ENCODE assay signal across 12 cellular contexts in the genomic region with DNA sequence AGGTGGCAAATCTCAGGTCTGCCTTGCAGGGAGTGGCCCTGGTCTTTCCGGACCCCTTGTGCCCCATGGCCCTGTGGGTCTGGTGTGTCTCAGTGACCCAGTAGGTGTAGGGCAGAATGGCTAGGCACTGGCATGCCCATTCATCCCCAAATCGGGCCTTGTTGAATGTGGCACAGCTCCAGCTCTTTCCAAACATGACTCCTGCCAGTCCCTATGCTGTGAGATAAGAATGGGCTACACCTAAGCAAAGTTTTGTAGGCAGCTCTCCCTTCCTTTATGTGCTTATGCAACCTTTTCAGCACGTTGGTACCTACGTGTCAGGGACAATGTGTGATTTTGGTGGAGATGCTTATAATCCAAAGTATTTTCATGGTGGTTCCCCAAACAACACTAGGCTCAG. TPM values are rescaled to one million over a fixed set of nuclear protein-coding genes. Genes with fewer than 3 reads are reported as not detected.
DNase-seq lines count a peak whose midpoint lies in the region; ATAC-seq, FAIRE-seq and TF ChIP-seq lines count a peak whose summit lies in the region.
"Had no signal": no experiment of that assay in that cellular context is flagged by ENCODE, and none has a peak within 500 bp of the region (broad histone marks: within the 10 kb centered on the region; RNA-seq: fewer than 3 reads in every experiment).

No MANE protein-coding gene starts in this region.

- POLR2A ChIA-PET in HEK293T (lab: Yijun Ruan, JAX), result no interaction called here

- H3K27me3 ChIP-seq in ascending aorta, result no peaks in the 10 kb centered on the region
- no peaks in the 10 kb centered on the region for H3K27me3 ChIP-seq in keratinocyte (ENCODE audit: control insufficient read depth, extremely low read depth, insufficient read depth, low read length)
- H3K27me3 ChIP-seq in skeletal muscle satellite cell (ENCODE audit: control insufficient read depth, insufficient read depth, low read length), result no peaks in the 10 kb centered on the region
- H3K27me3 ChIP-seq: SJCRH30 had no signal

- H3K9ac ChIP-seq in keratinocyte (ENCODE audit: control insufficient read depth, extremely low read depth, insufficient read depth, low read length) (no peak overlapping the region), skeletal muscle satellite cell (ENCODE audit: low read depth, low read length) (peak overlapping the region; percentile 7)

- ATAC-seq in effector memory CD8-positive, alpha-beta T cell (replicated peaks), result no peak
- no peak for ATAC-seq in HG03565 (IDR thresholded peaks at IDR 0.05; ENCODE audit: unreplicated experiment)
- no peak for ATAC-seq in GM19397 (IDR thresholded peaks at IDR 0.05; ENCODE audit: unreplicated experiment)

- H3K4me1 Mint-ChIP-seq in HFFc6 (ENCODE audit: low read depth), result peaks cover 95% of the 10 kb centered on the region
- H3K4me1 Mint-ChIP-seq in effector memory CD8-positive, alpha-beta T cell (ENCODE audit: low read depth in 2 of 2), result peaks cover 37 to 57% of the 10 kb centered on the region in 2 donors

- H3K27ac ChIP-seq in ascending aorta (peak overlapping the region; percentile 52 to 91), keratinocyte (ENCODE audit: control insufficient read depth, insufficient read depth, low read length) (no peak overlapping the region)
- H3K27ac ChIP-seq: SJCRH30 had no signal

- H3K36me3 ChIP-seq in ascending aorta, result peaks cover 0 to 3% of the 10 kb centered on the region in 2 donors
- H3K36me3 ChIP-seq in keratinocyte (ENCODE audit: control insufficient read depth in 2 of 2, extremely low read depth in 1 of 2, insufficient read depth in 2 of 2, low read length in 2 of 2), result peaks cover 0 to 3% of the 10 kb centered on the region in 2 experiments
- H3K36me3 ChIP-seq in skeletal muscle satellite cell (ENCODE audit: insufficient read depth, low read length), result peaks cover 7% of the 10 kb centered on the region
- H3K36me3 ChIP-seq: SJCRH30 had no signal

- dilution Hi-C loops in keratinocyte (cut with MboI; ENCODE audit: extremely low pct_ligation_motif_present, low sequenced_read_pairs), result no loop called here

- no peak for TF ChIP-seq CTCF in HFFc6 (IDR thresholded peaks at IDR 0.05)
- TF ChIP-seq CTCF in ascending aorta (IDR thresholded peaks at IDR 0.05), result no peak
- no peak for TF ChIP-seq CTCF in keratinocyte (optimal IDR thresholded peaks at IDR 0.05 in 1 of 3, IDR thresholded peaks at IDR 0.05 in 1 of 3, conservative IDR thresholded peaks at IDR 0.05 in 1 of 3; ENCODE audit: extremely low read depth in 1 of 3, insufficient read depth in 2 of 3, low read length in 3 of 3)

- peaks cover 2% of the 10 kb centered on the region for H4K20me1 ChIP-seq in keratinocyte (ENCODE audit: control insufficient read depth, extremely low read depth, insufficient read depth, low read length)

- H3K79me2 ChIP-seq in keratinocyte (ENCODE audit: control insufficient read depth, insufficient read depth, low read length), result peaks cover 81% of the 10 kb centered on the region

- intact Hi-C loops in ascending aorta (cut with DNase I), result no loop called here

- H3K36me3 Mint-ChIP-seq in HFFc6 (ENCODE audit: low read depth), result no peaks in the 10 kb centered on the region; the same call in 1 of the 2 replicates
- peaks cover 15% of the 10 kb centered on the region for H3K36me3 Mint-ChIP-seq in effector memory CD8-positive, alpha-beta T cell (ENCODE audit: insufficient read depth)

- H3K27me3 Mint-ChIP-seq in HFFc6 (ENCODE audit: insufficient read depth), result no peaks in the 10 kb centered on the region; the same call in none of the 2 replicates
- no peaks in the 10 kb centered on the region for H3K27me3 Mint-ChIP-seq in effector memory CD8-positive, alpha-beta T cell
- H3K27me3 Mint-ChIP-seq: activated naive CD4-positive, alpha-beta T cell treated with anti-CD3 and anti-CD28 coated beads, Interleukin-2, amount 10 ng/mL, durations not matched to agents 7 days and 5 days had no signal

- FAIRE-seq in keratinocyte (lab: Jason Lieb, UNC), result no peak

- no peak overlapping the region for H2AFZ ChIP-seq in keratinocyte (ENCODE audit: control insufficient read depth, low read length)

- H3K27ac Mint-ChIP-seq in HFFc6, result 0 out of 2 replicates have a peak overlapping the region, but pooled peaks have one; percentile 14
- no peak overlapping the region for H3K27ac Mint-ChIP-seq in effector memory CD8-positive, alpha-beta T cell
- H3K27ac Mint-ChIP-seq: activated naive CD4-positive, alpha-beta T cell treated with anti-CD3 and anti-CD28 coated beads, Interleukin-2, amount 10 ng/mL, durations not matched to agents 7 days and 5 days had no signal

- H3K9me3 ChIP-seq in ascending aorta (no peaks in the 10 kb centered on the region), keratinocyte (ENCODE audit: control insufficient read depth, low read depth, low read length) (no peaks in the 10 kb centered on the region), skeletal muscle satellite cell (replicated peaks; ENCODE audit: low read length) (no peaks in the 10 kb centered on the region)
- H3K9me3 ChIP-seq: SJCRH30 had no signal

- CTCF ChIA-PET in HEK293T (lab: Yijun Ruan, JAX), result no interaction called here

- no peaks in the 10 kb centered on the region for H3K9me1 ChIP-seq in keratinocyte (ENCODE audit: control insufficient read depth, extremely low read depth, insufficient read depth, low read length)

- DNase-seq in HFFc6 (no peak), ascending aorta (ENCODE audit: low spot score in 2 of 2) (peak in 1 of 2 donors; percentile 79), keratinocyte (ENCODE audit: low read depth, low spot score) (no peak), HEK293T (ENCODE audit: extremely low spot score) (no peak)
- no peak for DNase-seq in effector memory CD8-positive, alpha-beta T cell
- DNase-seq: activated naive CD4-positive, alpha-beta T cell treated with anti-CD3 and anti-CD28 coated beads, Interleukin-2, amount 10 ng/mL, durations not matched to agents 7 days and 5 days; DMS53; NCI-H526; SJCRH30 had no signal

- no peaks in the 10 kb centered on the region for H3K9me3 Mint-ChIP-seq in HFFc6
- no peaks in the 10 kb centered on the region for H3K9me3 Mint-ChIP-seq in effector memory CD8-positive, alpha-beta T cell
- H3K9me3 Mint-ChIP-seq: activated naive CD4-positive, alpha-beta T cell treated with anti-CD3 and anti-CD28 coated beads, Interleukin-2, amount 10 ng/mL, durations not matched to agents 7 days and 5 days had no signal

- peaks cover 41 to 97% of the 10 kb centered on the region in 2 donors for H3K4me1 ChIP-seq in ascending aorta
- peaks cover 58% of the 10 kb centered on the region for H3K4me1 ChIP-seq in keratinocyte (ENCODE audit: control insufficient read depth, extremely low read depth, insufficient read depth, low read length)
- peaks cover 84% of the 10 kb centered on the region for H3K4me1 ChIP-seq in skeletal muscle satellite cell (ENCODE audit: control insufficient read depth, insufficient read depth, low read length)

- no peak overlapping the region for H3K4me3 Mint-ChIP-seq in HFFc6
- H3K4me3 Mint-ChIP-seq in effector memory CD8-positive, alpha-beta T cell, result no peak overlapping the region
- H3K4me3 Mint-ChIP-seq: activated naive CD4-positive, alpha-beta T cell treated with anti-CD3 and anti-CD28 coated beads, Interleukin-2, amount 10 ng/mL, durations not matched to agents 7 days and 5 days had no signal

- H3K4me3 ChIP-seq in ascending aorta (peak overlapping the region; percentile 26 to 32), keratinocyte (ENCODE audit: control insufficient read depth in 2 of 3, extremely low read depth in 1 of 3, insufficient read depth in 2 of 3, low read depth in 1 of 3, low read length in 3 of 3) (no peak overlapping the region), skeletal muscle satellite cell (ENCODE audit: low read length) (no peak overlapping the region)
- H3K4me3 ChIP-seq: SJCRH30 had no signal

- H3K4me2 ChIP-seq in keratinocyte (ENCODE audit: control insufficient read depth, extremely low read depth, insufficient read depth, low read depth, low read length), result peak overlapping the region; percentile 8
- no peak overlapping the region for H3K4me2 ChIP-seq in skeletal muscle satellite cell (ENCODE audit: low read length)

TF ChIP-seq in HEK293T, 16 proteins besides CTCF, POLR2A, EP300 and RAD21:
- TF ChIP-seq, protein P1, sequence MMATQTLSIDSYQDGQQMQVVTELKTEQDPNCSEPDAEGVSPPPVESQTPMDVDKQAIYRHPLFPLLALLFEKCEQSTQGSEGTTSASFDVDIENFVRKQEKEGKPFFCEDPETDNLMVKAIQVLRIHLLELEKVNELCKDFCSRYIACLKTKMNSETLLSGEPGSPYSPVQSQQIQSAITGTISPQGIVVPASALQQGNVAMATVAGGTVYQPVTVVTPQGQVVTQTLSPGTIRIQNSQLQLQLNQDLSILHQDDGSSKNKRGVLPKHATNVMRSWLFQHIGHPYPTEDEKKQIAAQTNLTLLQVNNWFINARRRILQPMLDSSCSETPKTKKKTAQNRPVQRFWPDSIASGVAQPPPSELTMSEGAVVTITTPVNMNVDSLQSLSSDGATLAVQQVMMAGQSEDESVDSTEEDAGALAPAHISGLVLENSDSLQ (IDR thresholded peaks at IDR 0.05), result no peak
- TF ChIP-seq L3MBTL2 (conservative IDR thresholded peaks at IDR 0.05), result no peak
- no peak for TF ChIP-seq SUZ12 (IDR thresholded peaks at IDR 0.05)

RNA-seq across cellular contexts. Expression of a gene that starts 33.9 kb away (rescaled TPM):
- total RNA-seq in HFFc6 (2021; fragmentation: NEBNext Ultra II Directional; extraction: Animal tissue kit (Norgen Biotek cat#: 25700)), result 10 to 100 TPM; 21.1 to 28.9 (median 24.2) TPM
- 91.5 TPM for total RNA-seq in ascending aorta
- 17.6 to 22.5 TPM (median 20.4 TPM) in 3 replicates for polyA plus RNA-seq in keratinocyte
- 19.2 TPM for polyA plus RNA-seq in keratinocyte (2011; ENCODE audit: low read depth)
- 14.3 and 17.3 TPM in 2 replicates for polyA plus RNA-seq in keratinocyte (2011; cell fraction: cytosol; rRNA removed)
- polyA plus RNA-seq in keratinocyte (2011; cell fraction: nucleus; rRNA removed), result 28.1 and 29.4 TPM in 2 replicates
- 17.0 and 39.7 TPM in 2 replicates for polyA plus RNA-seq in keratinocyte (2012; ENCODE audit: low replicate concordance)
- polyA minus RNA-seq in keratinocyte, result 95.4 to 137 TPM (median 123 TPM) in 3 replicates
- polyA minus RNA-seq in keratinocyte (2011; cell fraction: cytosol; rRNA and poly(A)+ RNA removed), result 45.5 TPM
- polyA minus RNA-seq in keratinocyte (2011; cell fraction: nucleus; rRNA and poly(A)+ RNA removed), result 54.6 and 69.6 TPM in 2 replicates
- total RNA-seq in skeletal muscle satellite cell (2012; rRNA removed), result 33.0 and 40.2 TPM in 2 replicates

Comparison
In these comparisons a context has a peak if more than half of its experiments do, and no peak if none do; other contexts are left out.
1. H3K4me3 ChIP-seq: peak in ascending aorta (2 of 2); none in keratinocyte (0 of 3) and skeletal muscle satellite cell (single experiment).